2 cellular contexts compared by ENCODE assay signal in the genomic region with DNA sequence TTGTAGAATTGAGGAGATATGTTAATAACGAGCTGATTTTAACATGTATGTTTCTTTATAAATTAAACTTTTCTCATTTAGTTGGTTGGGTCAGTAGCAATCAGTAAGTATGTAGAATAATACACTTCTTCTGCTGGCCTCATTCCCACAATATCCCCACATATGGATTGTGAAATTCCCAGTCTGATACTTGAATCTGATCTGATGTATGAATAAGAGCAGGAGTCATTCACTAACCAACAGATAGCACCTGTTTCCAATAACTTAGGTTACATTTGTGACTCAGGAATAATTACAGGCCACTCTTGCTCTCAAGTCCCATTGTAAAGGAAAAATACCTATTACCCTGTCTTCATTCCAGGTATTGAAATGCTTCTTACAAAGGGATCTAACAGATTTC.
A peak's percentile ranks its signal among the peaks of the same experiment; 100 is the strongest.
TF ChIP-seq lines count a peak whose summit lies in the region.

No MANE protein-coding gene starts in this region.

TF ChIP-seq in IMR-90, 13 proteins besides CTCF, POLR2A, EP300 and RAD21:
- TF ChIP-seq CEBPB (IDR thresholded peaks at IDR 0.05; ENCODE audit: low read depth, low read length) (0 out of 2 replicates have a peak, but pooled peaks have one; percentile 32), SMC3 (IDR thresholded peaks at IDR 0.05; ENCODE audit: low read depth, low read length) (no peak)

TF ChIP-seq in HepG2, 621 proteins besides CTCF, POLR2A, EP300 and RAD21:
- TF ChIP-seq AKAP8 (CRISPR knock-in tag; IDR thresholded peaks at IDR 0.05) (no peak), GABPA (IDR thresholded peaks at IDR 0.05; ENCODE audit: low read depth, low read length) (no peak), GABPA (CRISPR knock-in tag; IDR thresholded peaks at IDR 0.05; ENCODE audit: low read depth) (no peak), ZZZ3 (CRISPR knock-in tag; IDR thresholded peaks at IDR 0.05; ENCODE audit: borderline replicate concordance) (no peak), POLR2G (IDR thresholded peaks at IDR 0.05; ENCODE audit: low read depth, low read length) (no peak), ZNF569 (CRISPR knock-in tag; IDR thresholded peaks at IDR 0.05; ENCODE audit: borderline replicate concordance) (no peak), BHLHE40 (IDR thresholded peaks at IDR 0.05; ENCODE audit: low read length) (no peak)
- TF ChIP-seq, protein P1, sequence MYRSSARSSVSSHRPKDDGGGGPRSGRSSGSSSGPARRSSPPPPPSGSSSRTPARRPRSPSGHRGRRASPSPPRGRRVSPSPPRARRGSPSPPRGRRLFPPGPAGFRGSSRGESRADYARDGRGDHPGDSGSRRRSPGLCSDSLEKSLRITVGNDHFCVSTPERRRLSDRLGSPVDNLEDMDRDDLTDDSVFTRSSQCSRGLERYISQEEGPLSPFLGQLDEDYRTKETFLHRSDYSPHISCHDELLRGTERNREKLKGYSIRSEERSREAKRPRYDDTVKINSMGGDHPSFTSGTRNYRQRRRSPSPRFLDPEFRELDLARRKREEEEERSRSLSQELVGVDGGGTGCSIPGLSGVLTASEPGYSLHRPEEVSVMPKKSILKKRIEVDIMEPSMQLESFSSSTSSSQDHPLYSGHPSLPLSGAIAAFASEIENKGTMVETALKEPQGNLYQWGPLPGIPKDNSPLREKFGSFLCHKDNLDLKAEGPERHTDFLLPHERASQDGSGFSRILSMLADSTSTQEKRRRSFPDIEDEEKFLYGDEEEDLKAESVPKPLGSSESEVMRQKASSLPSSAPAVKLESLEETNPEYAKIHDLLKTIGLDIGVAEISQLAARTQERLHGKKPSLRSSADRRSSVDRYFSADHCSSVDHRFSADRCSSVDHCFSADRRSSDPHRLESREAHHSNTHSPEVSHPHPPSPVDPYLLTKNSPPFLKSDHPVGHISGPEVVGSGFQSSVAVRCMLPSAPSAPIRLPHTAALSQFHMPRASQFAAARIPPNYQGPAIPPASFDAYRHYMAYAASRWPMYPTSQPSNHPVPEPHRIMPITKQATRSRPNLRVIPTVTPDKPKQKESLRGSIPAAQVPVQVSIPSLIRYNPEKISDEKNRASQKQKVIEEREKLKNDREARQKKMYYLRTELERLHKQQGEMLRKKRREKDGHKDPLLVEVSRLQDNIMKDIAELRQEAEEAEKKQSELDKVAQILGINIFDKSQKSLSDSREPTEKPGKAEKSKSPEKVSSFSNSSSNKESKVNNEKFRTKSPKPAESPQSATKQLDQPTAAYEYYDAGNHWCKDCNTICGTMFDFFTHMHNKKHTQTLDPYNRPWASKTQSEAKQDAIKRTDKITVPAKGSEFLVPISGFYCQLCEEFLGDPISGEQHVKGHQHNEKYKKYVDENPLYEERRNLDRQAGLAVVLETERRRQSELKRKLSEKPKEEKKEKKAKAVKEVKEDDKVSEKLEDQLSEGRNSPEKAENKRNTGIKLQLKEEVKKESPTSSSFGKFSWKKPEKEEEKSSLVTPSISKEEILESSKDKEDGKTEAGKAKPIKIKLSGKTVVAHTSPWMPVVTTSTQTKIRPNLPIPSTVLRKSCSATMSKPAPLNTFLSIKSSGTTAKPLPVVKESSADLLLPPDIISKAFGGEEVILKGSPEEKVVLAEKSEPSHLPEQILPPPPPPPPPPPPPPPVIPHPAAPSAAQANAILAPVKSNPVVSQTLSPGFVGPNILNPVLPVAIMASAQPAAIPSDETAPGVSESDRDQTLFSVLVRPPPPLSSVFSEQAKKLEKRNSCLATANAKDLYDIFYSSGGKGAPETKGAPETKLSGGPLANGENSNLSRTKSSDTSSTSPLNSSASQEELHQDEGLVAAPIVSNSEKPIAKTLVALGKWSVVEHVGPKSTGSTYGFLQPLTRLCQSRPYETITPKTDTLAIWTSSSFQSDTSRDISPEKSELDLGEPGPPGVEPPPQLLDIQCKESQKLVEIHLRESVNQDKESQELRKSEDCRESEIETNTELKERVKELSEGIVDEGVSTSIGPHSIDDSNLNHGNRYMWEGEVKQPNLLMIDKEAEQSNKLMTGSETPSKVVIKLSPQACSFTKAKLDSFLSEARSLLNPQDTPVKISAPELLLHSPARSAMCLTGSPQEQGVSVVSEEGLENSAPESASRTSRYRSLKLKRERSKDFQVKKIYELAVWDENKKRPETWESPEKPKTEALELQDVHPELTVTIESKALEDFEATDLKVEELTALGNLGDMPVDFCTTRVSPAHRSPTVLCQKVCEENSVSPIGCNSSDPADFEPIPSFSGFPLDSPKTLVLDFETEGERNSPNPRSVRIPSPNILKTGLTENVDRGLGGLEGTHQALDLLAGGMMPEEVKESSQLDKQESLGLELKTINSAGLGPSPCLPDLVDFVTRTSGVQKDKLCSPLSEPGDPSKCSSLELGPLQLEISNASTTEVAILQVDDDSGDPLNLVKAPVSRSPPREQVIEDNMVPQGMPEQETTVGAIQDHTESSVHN (CRISPR knock-in tag; IDR thresholded peaks at IDR 0.05) = no peak
